ENCODE assay signal across 8 cellular contexts in genomic region chr1:41578712-41579335, GRCh38.
DNase-seq lines count a peak whose midpoint lies in the region; ATAC-seq, FAIRE-seq and TF ChIP-seq lines count a peak whose summit lies in the region.

No MANE protein-coding gene starts in this region.

- no TSS peak for BruUV-seq in GM12878 (replicated peaks; lab: Mats Ljungman, UMichigan)

- WGBS in GM12878 (ENCODE audit: insufficient coverage, insufficient replicate concordance, low lambda C conversion rate, missing lambda C conversion rate): 75% methylated on average over 4 of the region's 4 CpGs

- no peaks in the 10 kb centered on the region for H3K79me2 ChIP-seq in GM12878 (ENCODE audit: control insufficient read depth, insufficient read depth, low read length)

- POLR2A ChIA-PET in GM12878 (lab: Charles Lee): no interaction called here

- peaks cover 5% of the 10 kb centered on the region for H3K27me3 Mint-ChIP-seq in mesothelial cell of epicardium (ENCODE audit: low read depth)
- no peaks in the 10 kb centered on the region for H3K27me3 Mint-ChIP-seq in activated T-cell treated with anti-CD3 and anti-CD28 coated beads, Interleukin-2, amount 50 U/mL, for 72 hours (ENCODE audit: low read depth)

- no peaks in the 10 kb centered on the region for H3K36me3 Mint-ChIP-seq in mesothelial cell of epicardium
- H3K36me3 Mint-ChIP-seq in activated T-cell treated with anti-CD3 and anti-CD28 coated beads, Interleukin-2, amount 50 U/mL, for 72 hours (ENCODE audit: insufficient read depth in 2 of 2): peaks cover 9 to 28% of the 10 kb centered on the region in 2 donors

- peaks cover 13% of the 10 kb centered on the region for H3K4me1 ChIP-seq in GM12878 (ENCODE audit: control insufficient read depth, insufficient read depth, low read length)

- H3K9ac ChIP-seq in GM12878 (ENCODE audit: control insufficient read depth, insufficient read depth, low read length): no peak overlapping the region

- TF ChIP-seq POLR2A in GM12878 (IDR thresholded peaks at IDR 0.05; ENCODE audit: low read depth, low read length): no peak

- H3K9me3 ChIP-seq in GM12878 (replicated peaks; ENCODE audit: control insufficient read depth, insufficient read depth, low read length): no peaks in the 10 kb centered on the region

- FAIRE-seq in GM12878 (lab: Jason Lieb, UNC): no peak

- DNase-seq in DMS53 treated with DMSO at 0.1 percent for 48 hours (lab: John Stamatoyannopoulos, UW; ENCODE audit: unreplicated experiment) (peak; percentile 22), GM12878 (ENCODE audit: low read depth, low spot score) (no peak), mesothelial cell of epicardium (ENCODE audit: low spot score in 2 of 2, unreplicated experiment in 2 of 2) (no peak), coronary artery (ENCODE audit: low spot score) (no peak), GM19240 (ENCODE audit: insufficient read length, low spot score) (no peak)
- DNase-seq in activated T-cell treated with anti-CD3 and anti-CD28 coated beads, Interleukin-2, amount 50 U/mL, for 72 hours: no peak

- intact Hi-C loops in GM12878 (cut with micrococcal nuclease; ENCODE audit: unreplicated experiment): loop anchor here (10.0 kb wide), 1 partner anchor 566 kb away; no protein-coding TSS in a partner anchor

- H4K20me1 ChIP-seq in GM12878 (ENCODE audit: control insufficient read depth, insufficient read depth): no peaks in the 10 kb centered on the region

- in situ Hi-C loops in GM12878 (cut with MboI): loop anchor here (10.0 kb wide), 2 partner anchors 456 to 596 kb away; no protein-coding TSS in a partner anchor

- no peak overlapping the region for H3K4me2 ChIP-seq in GM12878 (ENCODE audit: control insufficient read depth, insufficient read depth)

- no peaks in the 10 kb centered on the region for H3K4me1 Mint-ChIP-seq in mesothelial cell of epicardium
- peaks cover 39% of the 10 kb centered on the region for H3K4me1 Mint-ChIP-seq in activated T-cell treated with anti-CD3 and anti-CD28 coated beads, Interleukin-2, amount 50 U/mL, for 72 hours (ENCODE audit: low read depth)

- TF ChIP-seq CTCF in LNCAP (IDR thresholded peaks at IDR 0.05) (peak; percentile 56; the same call in 1 of the 2 replicates), GM12878 (IDR thresholded peaks at IDR 0.05 in 2 of 3, conservative IDR thresholded peaks at IDR 0.05 in 1 of 3; ENCODE audit: control insufficient read depth in 2 of 3, extremely low read depth in 1 of 3, insufficient read depth in 1 of 3, low read depth in 3 of 3, low read length in 3 of 3) (peak; percentile 19 to 38 (median 26); a peak in 2 of 6 replicates), mesothelial cell of epicardium (IDR thresholded peaks at IDR 0.05; ENCODE audit: unreplicated experiment) (peak; percentile 30), coronary artery (IDR thresholded peaks at IDR 0.05) (no peak)

- H3K4me3 ChIP-seq in GM12878: no peak overlapping the region
- no peak overlapping the region for H3K4me3 ChIP-seq in coronary artery

- TF ChIP-seq RAD21 in GM12878 (IDR thresholded peaks at IDR 0.05; ENCODE audit: insufficient read depth, low read depth, low read length): no peak

- H3K4me3 Mint-ChIP-seq in mesothelial cell of epicardium: no peak overlapping the region
- no peak overlapping the region for H3K4me3 Mint-ChIP-seq in activated T-cell treated with anti-CD3 and anti-CD28 coated beads, Interleukin-2, amount 50 U/mL, for 72 hours

- ATAC-seq in GM12878: no peak
- no peak for ATAC-seq in HG03039 (IDR thresholded peaks at IDR 0.05; ENCODE audit: unreplicated experiment)
- ATAC-seq in activated T-cell treated with anti-CD3 and anti-CD28 coated beads, Interleukin-2, amount 50 U/mL, for 72 hours (replicated peaks in 1 of 2): no peak

- H3K27ac Mint-ChIP-seq in mesothelial cell of epicardium: no peak overlapping the region
- no peak overlapping the region for H3K27ac Mint-ChIP-seq in activated T-cell treated with anti-CD3 and anti-CD28 coated beads, Interleukin-2, amount 50 U/mL, for 72 hours

- CTCF ChIA-PET in GM12878 (lab: Yijun Ruan, JAX): interaction anchor here (0.7 to 4.1 kb wide), 12 partner anchors 73 to 595 kb away, joined by 3 to 16 read pairs (median 4); no protein-coding TSS in a partner anchor

- no peaks in the 10 kb centered on the region for H3K9me3 Mint-ChIP-seq in mesothelial cell of epicardium
- no peaks in the 10 kb centered on the region for H3K9me3 Mint-ChIP-seq in activated T-cell treated with anti-CD3 and anti-CD28 coated beads, Interleukin-2, amount 50 U/mL, for 72 hours

- no peak overlapping the region for H2AFZ ChIP-seq in GM12878 (ENCODE audit: control insufficient read depth, low read depth, low read length)

- H3K27ac ChIP-seq in GM12878 (ENCODE audit: control insufficient read depth, insufficient read depth) (no peak overlapping the region), coronary artery (no peak overlapping the region)

- RAD21 ChIA-PET in GM12878 (lab: Charles Lee; ENCODE audit: unreplicated experiment): interaction anchor here (1.2 to 9.1 kb wide), 4 partner anchors 75 to 233 kb away, joined by 4 to 58 read pairs (median 6); no protein-coding TSS in a partner anchor

- H3K36me3 ChIP-seq in GM12878 (ENCODE audit: control insufficient read depth in 2 of 2, insufficient read depth in 2 of 2, low read length in 1 of 2): peaks cover 0 to 7% of the 10 kb centered on the region in 2 experiments; a peak in 2 of 4 replicates

- no peaks in the 10 kb centered on the region for H3K27me3 ChIP-seq in GM12878 (replicated peaks in 1 of 2; ENCODE audit: control insufficient read depth in 2 of 2, insufficient read depth in 2 of 2, low read length in 1 of 2)

- no peak for TF ChIP-seq EP300 in GM12878 (IDR thresholded peaks at IDR 0.05; ENCODE audit: borderline replicate concordance in 1 of 2, control insufficient read depth in 1 of 2, low read depth in 2 of 2, low read length in 2 of 2)

- SMC1A ChIA-PET in GM12878 (lab: Charles Lee; ENCODE audit: uncharacterized antibody, unreplicated experiment): interaction anchor here (0.9 to 8.7 kb wide), 13 partner anchors 11 to 285 kb away, joined by 3 to 126 read pairs (median 3); no protein-coding TSS in a partner anchor

TF ChIP-seq in GM12878, 131 proteins besides CTCF, POLR2A, EP300 and RAD21 (continues in another document):
- TF ChIP-seq LARP7 (IDR thresholded peaks at IDR 0.05): no peak
- TF ChIP-seq ZBTB33 (IDR thresholded peaks at IDR 0.05): peak; percentile 87
- TF ChIP-seq ZNF592 (IDR thresholded peaks at IDR 0.05): no peak
- peak; percentile 23; the same call in 1 of the 2 replicates for TF ChIP-seq RUNX3 (IDR thresholded peaks at IDR 0.05; ENCODE audit: low read length)
- no peak for TF ChIP-seq IRF4 (IDR thresholded peaks at IDR 0.05; ENCODE audit: low read depth, low read length)
- no peak for TF ChIP-seq BRCA1 (IDR thresholded peaks at IDR 0.05; ENCODE audit: low read depth, low read length)
